In genomic region chr13:43132228-43132627, GRCh38 we compare ENCODE assay signal across 8 cellular contexts.
DNase-seq lines count a peak whose midpoint lies in the region; ATAC-seq and TF ChIP-seq lines count a peak whose summit lies in the region.

No MANE protein-coding gene starts in this region.

- peaks cover 7 to 21% (median 13%) of the 10 kb centered on the region in 7 donors for H3K4me1 Mint-ChIP-seq in naive thymus-derived CD4-positive, alpha-beta T cell
- peaks cover 12 to 13% of the 10 kb centered on the region in 2 donors for H3K4me1 Mint-ChIP-seq in natural killer cell treated with Interleukin-12 subunit alpha and Interleukin-12 subunit beta and Interleukin-15 and Interleukin-18, amount 100 ng/mL, for 72 hours (ENCODE audit: low read depth in 2 of 2)
- peaks cover 8 to 13% (median 11%) of the 10 kb centered on the region in 4 donors for H3K4me1 Mint-ChIP-seq in CD4-positive, alpha-beta memory T cell

- H3K36me3 ChIP-seq in GM06990 (ENCODE audit: control insufficient read depth, insufficient read depth, low read length): no peaks in the 10 kb centered on the region
- no peaks in the 10 kb centered on the region for H3K36me3 ChIP-seq in naive thymus-derived CD4-positive, alpha-beta T cell (ENCODE audit: control insufficient read depth in 2 of 3, insufficient read depth in 3 of 3, low read length in 3 of 3)
- H3K36me3 ChIP-seq in CD4-positive, alpha-beta memory T cell (ENCODE audit: insufficient read depth, low read length): no peaks in the 10 kb centered on the region

- H3K9me3 ChIP-seq in naive thymus-derived CD4-positive, alpha-beta T cell (ENCODE audit: control insufficient read depth in 2 of 3, low read length in 3 of 3): no peaks in the 10 kb centered on the region
- no peaks in the 10 kb centered on the region for H3K9me3 ChIP-seq in CD4-positive, alpha-beta memory T cell (ENCODE audit: control insufficient read depth in 1 of 2, low read length in 2 of 2)

- peaks cover 8 to 20% (median 11%) of the 10 kb centered on the region in 5 donors for H3K27me3 Mint-ChIP-seq in naive thymus-derived CD4-positive, alpha-beta T cell
- peaks cover 8 to 23% of the 10 kb centered on the region in 2 donors for H3K27me3 Mint-ChIP-seq in natural killer cell treated with Interleukin-12 subunit alpha and Interleukin-12 subunit beta and Interleukin-15 and Interleukin-18, amount 100 ng/mL, for 72 hours
- peaks cover 10 to 13% of the 10 kb centered on the region in 2 donors for H3K27me3 Mint-ChIP-seq in CD4-positive, alpha-beta memory T cell

- H3K4me3 Mint-ChIP-seq in naive thymus-derived CD4-positive, alpha-beta T cell: no peak overlapping the region
- H3K4me3 Mint-ChIP-seq in natural killer cell treated with Interleukin-12 subunit alpha and Interleukin-12 subunit beta and Interleukin-15 and Interleukin-18, amount 100 ng/mL, for 72 hours: no peak overlapping the region
- no peak overlapping the region for H3K4me3 Mint-ChIP-seq in CD4-positive, alpha-beta memory T cell

- intact Hi-C loops in naive thymus-derived CD4-positive, alpha-beta T cell (cut with micrococcal nuclease): loop anchor here (1.0 kb wide), 2 partner anchors 162 to 163 kb away; no protein-coding TSS in a partner anchor
- intact Hi-C loops in CD4-positive, alpha-beta memory T cell (cut with micrococcal nuclease): loop anchor here (1.0 kb wide), 1 partner anchor 162 kb away; no protein-coding TSS in a partner anchor

- peak; percentile 22 for ATAC-seq in naive thymus-derived CD4-positive, alpha-beta T cell
- ATAC-seq in natural killer cell treated with Interleukin-12 subunit alpha and Interleukin-12 subunit beta and Interleukin-15 and Interleukin-18, amount 100 ng/mL, for 72 hours: no peak
- no peak for ATAC-seq in GM21737 (IDR thresholded peaks at IDR 0.05; ENCODE audit: unreplicated experiment)

- peaks cover 0 to 8% of the 10 kb centered on the region in 2 donors for H3K4me1 ChIP-seq in naive thymus-derived CD4-positive, alpha-beta T cell (ENCODE audit: control insufficient read depth in 2 of 2, insufficient read depth in 2 of 2, low read length in 2 of 2)
- H3K4me1 ChIP-seq in CD4-positive, alpha-beta memory T cell (ENCODE audit: insufficient read depth, low read length): no peaks in the 10 kb centered on the region

- no peak overlapping the region for H3K4me3 ChIP-seq in GM06990 (replicated peaks; ENCODE audit: low read depth, low read length)
- H3K4me3 ChIP-seq in NB4 (ENCODE audit: low read depth, low read length): no peak overlapping the region
- no peak overlapping the region for H3K4me3 ChIP-seq in cardiac fibroblast (replicated peaks in 1 of 2; ENCODE audit: low read depth in 2 of 2, low read length in 2 of 2)
- H3K4me3 ChIP-seq in naive thymus-derived CD4-positive, alpha-beta T cell (ENCODE audit: low read length): no peak overlapping the region
- H3K4me3 ChIP-seq in CD4-positive, alpha-beta memory T cell (ENCODE audit: low read length in 2 of 2): no peak overlapping the region

- H3K9me3 Mint-ChIP-seq in naive thymus-derived CD4-positive, alpha-beta T cell: peaks cover 0 to 3% (median 0%) of the 10 kb centered on the region in 11 donors
- H3K9me3 Mint-ChIP-seq in natural killer cell treated with Interleukin-12 subunit alpha and Interleukin-12 subunit beta and Interleukin-15 and Interleukin-18, amount 100 ng/mL, for 72 hours: no peaks in the 10 kb centered on the region
- H3K9me3 Mint-ChIP-seq in CD4-positive, alpha-beta memory T cell: no peaks in the 10 kb centered on the region

- POLR2A ChIA-PET in naive thymus-derived CD4-positive, alpha-beta T cell (lab: Charles Lee): interaction anchor here (0.8 kb wide), 1 partner anchor 139 kb away, joined by 3 read pairs; no protein-coding TSS in a partner anchor
- POLR2A ChIA-PET in CD4-positive, alpha-beta memory T cell (lab: Charles Lee; ENCODE audit: partially characterized antibody): interaction anchor here (0.8 kb wide), 1 partner anchor 162 kb away, joined by 3 read pairs; no protein-coding TSS in a partner anchor

- peak; percentile 46 for TF ChIP-seq CTCF in GM06990 (IDR thresholded peaks at IDR 0.05; ENCODE audit: insufficient read depth, low read length, poor library complexity, severe bottlenecking)
- TF ChIP-seq CTCF in NB4 (IDR thresholded peaks at IDR 0.05; ENCODE audit: low read depth, low read length): no peak
- TF ChIP-seq CTCF in cardiac fibroblast (IDR thresholded peaks at IDR 0.05; ENCODE audit: low read depth, low read length): peak; percentile 17

- CTCF ChIA-PET in naive thymus-derived CD4-positive, alpha-beta T cell (lab: Charles Lee): interaction anchor here (1.1 to 1.2 kb wide), 2 partner anchors 161 to 163 kb away, joined by 6 to 8 read pairs; no protein-coding TSS in a partner anchor
- CTCF ChIA-PET in CD4-positive, alpha-beta memory T cell (lab: Charles Lee; ENCODE audit: partially characterized antibody): interaction anchor here (0.9 to 3.6 kb wide), 5 partner anchors 9 to 165 kb away, joined by 3 to 22 read pairs (median 4); no protein-coding TSS in a partner anchor

- DNase-seq in GM06990 (ENCODE audit: extremely low read depth, insufficient read length): no peak
- DNase-seq in NB4 (ENCODE audit: low read depth): peak; percentile 15
- DNase-seq in cardiac fibroblast (ENCODE audit: low read depth in 2 of 2): peak; percentile 51
- no peak for DNase-seq in naive thymus-derived CD4-positive, alpha-beta T cell
- DNase-seq in natural killer cell treated with Interleukin-12 subunit alpha and Interleukin-12 subunit beta and Interleukin-15 and Interleukin-18, amount 100 ng/mL, for 72 hours (ENCODE audit: low spot score): no peak
- no peak for DNase-seq in CD4-positive, alpha-beta memory T cell
- DNase-seq in COLO668 (lab: John Stamatoyannopoulos, UW; ENCODE audit: unreplicated experiment): no peak

- H3K36me3 Mint-ChIP-seq in naive thymus-derived CD4-positive, alpha-beta T cell: peaks cover 0 to 4% (median 0%) of the 10 kb centered on the region in 5 donors
- H3K36me3 Mint-ChIP-seq in natural killer cell treated with Interleukin-12 subunit alpha and Interleukin-12 subunit beta and Interleukin-15 and Interleukin-18, amount 100 ng/mL, for 72 hours: no peaks in the 10 kb centered on the region
- no peaks in the 10 kb centered on the region for H3K36me3 Mint-ChIP-seq in CD4-positive, alpha-beta memory T cell

- TF ChIP-seq POLR2A in NB4 (IDR thresholded peaks at IDR 0.05; ENCODE audit: extremely low read depth, insufficient read length): no peak

- no peaks in the 10 kb centered on the region for H3K27me3 ChIP-seq in GM06990 (replicated peaks; ENCODE audit: control insufficient read depth, insufficient read depth, low read length)
- H3K27me3 ChIP-seq in naive thymus-derived CD4-positive, alpha-beta T cell (ENCODE audit: control insufficient read depth in 2 of 2, insufficient read depth in 2 of 2, low read length in 2 of 2): no peaks in the 10 kb centered on the region
- no peaks in the 10 kb centered on the region for H3K27me3 ChIP-seq in CD4-positive, alpha-beta memory T cell (ENCODE audit: insufficient read depth, low read length)

- no peak overlapping the region for H3K27ac ChIP-seq in naive thymus-derived CD4-positive, alpha-beta T cell (ENCODE audit: low read depth, low read length)
- no peak overlapping the region for H3K27ac ChIP-seq in CD4-positive, alpha-beta memory T cell (ENCODE audit: low read depth, low read length)

- no peak overlapping the region for H3K27ac Mint-ChIP-seq in naive thymus-derived CD4-positive, alpha-beta T cell
- no peak overlapping the region for H3K27ac Mint-ChIP-seq in natural killer cell treated with Interleukin-12 subunit alpha and Interleukin-12 subunit beta and Interleukin-15 and Interleukin-18, amount 100 ng/mL, for 72 hours
- no peak overlapping the region for H3K27ac Mint-ChIP-seq in CD4-positive, alpha-beta memory T cell

Comparison
In these comparisons a context has a peak if more than half of its experiments do, and no peak if none do; other contexts are left out.
1. DNase-seq: peak in NB4 (single experiment) and cardiac fibroblast (2 of 2); none in GM06990 (single experiment), naive thymus-derived CD4-positive, alpha-beta T cell (0 of 9), natural killer cell treated with Interleukin-12 subunit alpha and Interleukin-12 subunit beta and Interleukin-15 and Interleukin-18, amount 100 ng/mL, for 72 hours (single experiment), CD4-positive, alpha-beta memory T cell (0 of 5) and COLO668 (single experiment).